ENCODE assay signal across 13 cellular contexts in the genomic region with DNA sequence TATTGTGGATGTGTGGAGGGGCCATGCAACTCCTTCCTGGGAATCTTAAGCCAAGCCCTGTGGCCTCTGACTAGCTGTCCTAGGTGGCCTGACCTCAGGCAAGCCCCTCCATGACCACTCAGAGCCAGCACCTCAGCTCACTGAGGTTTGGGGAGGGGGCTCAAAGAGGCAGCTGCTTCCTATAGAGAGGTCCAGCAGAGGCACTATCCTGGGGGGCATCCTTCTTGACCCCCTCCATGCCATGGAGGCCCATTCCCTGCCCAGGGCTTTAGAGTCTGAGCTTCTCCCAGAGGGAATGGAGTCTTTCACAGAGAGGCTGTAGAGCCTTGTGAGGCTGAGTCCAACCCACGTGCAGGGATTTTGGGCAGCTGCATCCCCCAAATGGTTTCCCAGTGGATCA. TPM values are rescaled to one million over a fixed set of nuclear protein-coding genes. Genes with fewer than 3 reads are reported as not detected.
DNase-seq lines count a peak whose midpoint lies in the region; ATAC-seq and TF ChIP-seq lines count a peak whose summit lies in the region.
"Had no signal": no experiment of that assay in that cellular context is flagged by ENCODE, and none has a peak within 500 bp of the region (broad histone marks: within the 10 kb centered on the region; RNA-seq: fewer than 3 reads in every experiment).

No MANE protein-coding gene starts in this region.

- H3K4me3 ChIP-seq in stomach = no peak overlapping the region
- H3K4me3 ChIP-seq: breast epithelium, GM23248 had no signal

- intact Hi-C loops in left colon (cut with DNase I, micrococcal nuclease) (no loop called here), stomach (cut with DNase I; ENCODE audit: low total_unique reads) (no loop called here)

- H3K9me3 Mint-ChIP-seq in activated T-cell treated with anti-CD3 and anti-CD28 coated beads, Interleukin-2, amount 50 U/mL, for 24 hours = no peaks in the 10 kb centered on the region

- peaks cover 8% of the 10 kb centered on the region for H3K36me3 Mint-ChIP-seq in activated T-cell treated with anti-CD3 and anti-CD28 coated beads, Interleukin-2, amount 50 U/mL, for 24 hours (ENCODE audit: low read depth)

- TF ChIP-seq EP300 in stomach (IDR thresholded peaks at IDR 0.05) = no peak

- ATAC-seq in left colon = no peak
- ATAC-seq: PC-3 had no signal

- peak overlapping the region in 4 of 5 donors; percentile 34 to 73 (median 54) for H3K27ac ChIP-seq in stomach
- H3K27ac ChIP-seq: GM23248 had no signal

- WGBS in stomach, 5 donors = 78 to 100% (median 92%) methylated on average over 1 of the region's 1 CpG

- no peak for TF ChIP-seq POLR2A in stomach (IDR thresholded peaks at IDR 0.05)

- no peaks in the 10 kb centered on the region for H3K27me3 ChIP-seq in stomach
- H3K27me3 ChIP-seq: breast epithelium had no signal

- H3K4me3 Mint-ChIP-seq in activated T-cell treated with anti-CD3 and anti-CD28 coated beads, Interleukin-2, amount 50 U/mL, for 24 hours = no peak overlapping the region

- peaks cover 46 to 87% (median 61%) of the 10 kb centered on the region in 4 donors for H3K4me1 ChIP-seq in stomach
- H3K4me1 ChIP-seq: breast epithelium had no signal

- H3K9me3 ChIP-seq in stomach = no peaks in the 10 kb centered on the region
- H3K9me3 ChIP-seq: breast epithelium had no signal

- H3K27ac Mint-ChIP-seq in activated T-cell treated with anti-CD3 and anti-CD28 coated beads, Interleukin-2, amount 50 U/mL, for 24 hours = peak overlapping the region; percentile 94

- no peaks in the 10 kb centered on the region for H3K27me3 Mint-ChIP-seq in activated T-cell treated with anti-CD3 and anti-CD28 coated beads, Interleukin-2, amount 50 U/mL, for 24 hours

- H3K4me1 Mint-ChIP-seq in activated T-cell treated with anti-CD3 and anti-CD28 coated beads, Interleukin-2, amount 50 U/mL, for 24 hours (ENCODE audit: low read depth) = peaks cover 83% of the 10 kb centered on the region

- H3K36me3 ChIP-seq in stomach = peaks cover 0 to 11% (median 7%) of the 10 kb centered on the region in 4 donors
- H3K36me3 ChIP-seq: breast epithelium had no signal

- TF ChIP-seq CTCF in stomach (IDR thresholded peaks at IDR 0.05) = no peak

- DNase-seq in activated CD4-positive, alpha-beta T cell treated with anti-CD3 and anti-CD28 coated beads for 1 hour = peak; percentile 10
- DNase-seq in activated CD4-positive, alpha-beta T cell treated with anti-CD3 and anti-CD28 coated beads, Interleukin-2, amount 50 U/mL, for 4 hours = no peak
- peak; percentile 28 for DNase-seq in activated T-cell treated with anti-CD3 and anti-CD28 coated beads, Interleukin-2, amount 50 U/mL, for 24 hours
- DNase-seq in left colon (peak; percentile 5 to 22), stomach (peak; percentile 10), OCI-M2 (lab: John Stamatoyannopoulos, UW; ENCODE audit: unreplicated experiment) (no peak), NAMALWA (ENCODE audit: low spot score) (no peak)
- DNase-seq in stimulated activated CD4-positive, alpha-beta T cell treated with anti-CD3 and anti-CD28 coated beads, Interleukin-15, amount 100 ng/mL, for 24 hours = no peak
- DNase-seq: 8988T, GM23248, PC-3, posterior cingulate gyrus had no signal

RNA-seq across cellular contexts. Expression of a gene that starts 17.0 kb away (rescaled TPM):
- total RNA-seq in left colon (100 to 1,000 TPM in 1 of 2 donors, 10 to 100 TPM in 1; 97.7 to 126 TPM), stomach (100 to 1,000 TPM in 2 of 5 donors, 10 to 100 TPM in 3; 18.0 to 256 (median 91.5) TPM)
- polyA plus RNA-seq in stomach = 10 to 100 TPM; 17.1 to 80.2 (median 49.1) TPM

Comparison
In these comparisons a context has a peak if more than half of its experiments do, and no peak if none do; other contexts are left out.
1. DNase-seq: peak in activated CD4-positive, alpha-beta T cell treated with anti-CD3 and anti-CD28 coated beads for 1 hour (single experiment), activated T-cell treated with anti-CD3 and anti-CD28 coated beads, Interleukin-2, amount 50 U/mL, for 24 hours (single experiment), left colon (2 of 2) and stomach (single experiment); none in activated CD4-positive, alpha-beta T cell treated with anti-CD3 and anti-CD28 coated beads, Interleukin-2, amount 50 U/mL, for 4 hours (0 of 2), OCI-M2 (single experiment), NAMALWA (single experiment) and stimulated activated CD4-positive, alpha-beta T cell treated with anti-CD3 and anti-CD28 coated beads, Interleukin-15, amount 100 ng/mL, for 24 hours (single experiment).